20 cellular contexts compared by ENCODE assay signal in the genomic region with DNA sequence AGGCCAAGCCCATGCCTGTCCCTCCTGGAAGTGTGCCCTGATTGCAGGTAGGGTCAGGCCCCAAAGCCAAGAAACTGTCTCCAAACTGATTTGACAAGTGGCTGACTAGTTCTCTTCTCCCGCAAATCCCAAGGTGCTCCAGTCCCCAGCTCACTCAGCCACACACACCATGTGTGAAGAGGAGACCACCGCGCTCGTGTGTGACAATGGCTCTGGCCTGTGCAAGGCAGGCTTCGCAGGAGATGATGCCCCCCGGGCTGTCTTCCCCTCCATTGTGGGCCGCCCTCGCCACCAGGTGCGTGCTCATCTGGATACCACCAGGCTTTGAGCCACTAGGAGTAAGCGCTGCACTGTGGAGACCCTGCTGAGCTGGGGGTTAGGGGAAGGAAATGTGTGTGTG. TPM values are rescaled to one million over a fixed set of nuclear protein-coding genes. Genes with fewer than 3 reads are reported as not detected.
"Had no signal": no experiment of that assay in that cellular context is flagged by ENCODE, and none has a peak within 500 bp of the region (broad histone marks: within the 10 kb centered on the region; RNA-seq: fewer than 3 reads in every experiment).

No MANE protein-coding gene starts in this region.

- H3K4me3 ChIP-seq: hepatocyte, lung, psoas muscle, skin epidermis, thoracic aorta, upper lobe of right lung had no signal

- H3K27me3 ChIP-seq: esophagus squamous epithelium, hepatocyte, upper lobe of right lung had no signal

- DNase-seq: effector memory CD8-positive, alpha-beta T cell; esophagus squamous epithelium; foreskin fibroblast; left colon; left ventricle myocardium superior; mesendoderm; naive thymus-derived CD4-positive, alpha-beta T cell; nephron progenitor cell; psoas muscle; stimulated activated CD4-positive, alpha-beta T cell treated with anti-CD3 and anti-CD28 coated beads, Interleukin-2, amount 100 ng/mL, for 24 hours; stimulated activated CD4-positive, alpha-beta T cell treated with anti-CD3 and anti-CD28 coated beads, Interleukin-4, amount 100 ng/mL, for 4 hours; stimulated activated naive B cell treated with anti-CD40 and anti-IgM and Interleukin-4, amounts not matched to agents 10 μg/mL and 1 μg/mL and 100 μg/mL, for 72 hours; stimulated activated naive CD8-positive, alpha-beta T cell treated with anti-CD3 and anti-CD28 coated beads, Interleukin-15, amount 100 ng/mL, for 72 hours; substantia nigra; upper lobe of right lung had no signal

- H3K4me1 ChIP-seq: psoas muscle had no signal

- H3K9me3 ChIP-seq: esophagus squamous epithelium, psoas muscle, thoracic aorta, upper lobe of right lung had no signal

- H3K36me3 ChIP-seq: esophagus squamous epithelium, upper lobe of right lung had no signal

- H3K27ac ChIP-seq: epithelial cell of prostate, hepatocyte, psoas muscle, skin epidermis, upper lobe of right lung had no signal

RNA-seq across cellular contexts. Expression of a gene that starts 8.3 kb away (rescaled TPM):
- total RNA-seq: naive thymus-derived CD4-positive, alpha-beta T cell had no signal
